2 cellular contexts compared by ENCODE assay signal in genomic region chr7:116484389-116484788, GRCh38. TPM values are rescaled to one million over a fixed set of nuclear protein-coding genes. Genes with fewer than 3 reads are reported as not detected.
"Had no signal": no experiment of that assay in that cellular context is flagged by ENCODE, and none has a peak within 500 bp of the region (broad histone marks: within the 10 kb centered on the region; RNA-seq: fewer than 3 reads in every experiment).

No MANE protein-coding gene starts in this region.

RNA-seq across cellular contexts. Expression of gene CAV2, which starts 15.1 kb away (rescaled TPM):
- polyA plus RNA-seq: immature natural killer cell; naive thymus-derived CD4-positive, alpha-beta T cell had no signal

RNA-seq across cellular contexts. Expression of gene CAV1, which starts 40.4 kb away (rescaled TPM):
- polyA plus RNA-seq: naive thymus-derived CD4-positive, alpha-beta T cell had no signal
